ENCODE assay signal across 10 cellular contexts in genomic region chr1:94783342-94784264, GRCh38. TPM values are rescaled to one million over a fixed set of nuclear protein-coding genes. Genes with fewer than 3 reads are reported as not detected.
A peak's percentile ranks its signal among the peaks of the same experiment; 100 is the strongest.
DNase-seq lines count a peak whose midpoint lies in the region; ATAC-seq, FAIRE-seq and TF ChIP-seq lines count a peak whose summit lies in the region.
"Had no signal": no experiment of that assay in that cellular context is flagged by ENCODE, and none has a peak within 500 bp of the region (broad histone marks: within the 10 kb centered on the region; RNA-seq: fewer than 3 reads in every experiment).

No MANE protein-coding gene starts in this region.

- H3K27me3 Mint-ChIP-seq in activated CD8-positive, alpha-beta memory T cell treated with anti-CD3 and anti-CD28 coated beads, Interleukin-2, amount 10 ng/mL, durations not matched to agents 7 days and 5 days, result peaks cover 33% of the 10 kb centered on the region

- no peak overlapping the region for H3K9ac ChIP-seq in kidney (ENCODE audit: low read length in 2 of 2)

- ATAC-seq in GM21381 (IDR thresholded peaks at IDR 0.05; ENCODE audit: unreplicated experiment), result no peak
- no peak for ATAC-seq in activated CD8-positive, alpha-beta memory T cell treated with anti-CD3 and anti-CD28 coated beads, Interleukin-2, amount 10 ng/mL, durations not matched to agents 7 days and 5 days

- H3K36me3 ChIP-seq in brain microvascular endothelial cell (replicated peaks) (no peaks in the 10 kb centered on the region), kidney (ENCODE audit: control insufficient read depth in 1 of 2, insufficient read depth in 2 of 2, low read length in 2 of 2) (no peaks in the 10 kb centered on the region), BE2C (no peaks in the 10 kb centered on the region)

- no peak for FAIRE-seq in kidney (lab: Jason Lieb, UNC)
- FAIRE-seq: endometrium had no signal

- CTCF ChIA-PET in HEK293T (lab: Yijun Ruan, JAX), result no interaction called here
- CTCF ChIA-PET in activated CD8-positive, alpha-beta memory T cell treated with anti-CD3 and anti-CD28 coated beads, Interleukin-2, amount 10 ng/mL, durations not matched to agents 7 days and 5 days (lab: Charles Lee), result no interaction called here

- TF ChIP-seq CTCF in brain microvascular endothelial cell (IDR thresholded peaks at IDR 0.05; ENCODE audit: low read depth, low read length, missing control alignments) (no peak), kidney (IDR thresholded peaks at IDR 0.05; ENCODE audit: borderline replicate concordance, extremely low read depth, insufficient read depth) (no peak), BE2C (IDR thresholded peaks at IDR 0.05; ENCODE audit: low read depth, low read length) (no peak)

- no peaks in the 10 kb centered on the region for H3K4me1 Mint-ChIP-seq in activated CD8-positive, alpha-beta memory T cell treated with anti-CD3 and anti-CD28 coated beads, Interleukin-2, amount 10 ng/mL, durations not matched to agents 7 days and 5 days

- no peaks in the 10 kb centered on the region for H3K9me3 ChIP-seq in kidney (ENCODE audit: control insufficient read depth in 1 of 2, low read length in 2 of 2)
- no peaks in the 10 kb centered on the region for H3K9me3 ChIP-seq in BE2C

- POLR2A ChIA-PET in HEK293T (lab: Yijun Ruan, JAX), result no interaction called here

- no peaks in the 10 kb centered on the region for H3K36me3 Mint-ChIP-seq in activated CD8-positive, alpha-beta memory T cell treated with anti-CD3 and anti-CD28 coated beads, Interleukin-2, amount 10 ng/mL, durations not matched to agents 7 days and 5 days

- H3K4me1 ChIP-seq in kidney (ENCODE audit: control insufficient read depth in 1 of 2, insufficient read depth in 1 of 2, low read depth in 1 of 2, low read length in 2 of 2), result peaks cover 0 to 6% of the 10 kb centered on the region in 2 donors
- H3K4me1 ChIP-seq in BE2C, result no peaks in the 10 kb centered on the region

- in situ Hi-C loops in brain microvascular endothelial cell (cut with HindIII; ENCODE audit: low pct_ligation_motif_present, low sequenced_read_pairs), result loop anchor here (25.0 kb wide), 1 partner anchor 246 kb away; the partner anchor contains the start of gene F3

- intact Hi-C loops in kidney (cut with DNase I), result no loop called here

- peak overlapping the region; percentile 85 for H3K27ac ChIP-seq in brain microvascular endothelial cell
- peak overlapping the region; percentile 43 to 60 for H3K27ac ChIP-seq in kidney (ENCODE audit: low read depth in 2 of 2, low read length in 2 of 2)

- H3K4me3 ChIP-seq in brain microvascular endothelial cell (ENCODE audit: low read depth, low read length) (no peak overlapping the region), kidney (ENCODE audit: low read length in 2 of 2) (no peak overlapping the region), BE2C (ENCODE audit: low read depth, low read length) (no peak overlapping the region)

- no peaks in the 10 kb centered on the region for H3K27me3 ChIP-seq in brain microvascular endothelial cell (replicated peaks)
- no peaks in the 10 kb centered on the region for H3K27me3 ChIP-seq in BE2C

- H3K27ac Mint-ChIP-seq in activated CD8-positive, alpha-beta memory T cell treated with anti-CD3 and anti-CD28 coated beads, Interleukin-2, amount 10 ng/mL, durations not matched to agents 7 days and 5 days, result no peak overlapping the region
- H3K27ac Mint-ChIP-seq: T-helper 1 cell treated with Interleukin-12 subunit alpha and Interleukin-12 subunit beta and Interleukin-4 antibody, amounts not matched to agents 30 μg/mL and 1 μg/mL, for 36 hours had no signal

- DNase-seq in HEK293T (ENCODE audit: extremely low spot score) (peak; percentile 26), brain microvascular endothelial cell (peak; percentile 92), kidney (peak; percentile 92), smooth muscle cell of the brain vasculature (ENCODE audit: low read depth, low spot score) (peak; percentile 94), BE2C (no peak)
- no peak for DNase-seq in stimulated activated CD4-positive, alpha-beta T cell treated with anti-CD3 and anti-CD28 coated beads, Interleukin-2, amount 100 ng/mL, for 24 hours
- DNase-seq in activated CD8-positive, alpha-beta memory T cell treated with anti-CD3 and anti-CD28 coated beads, Interleukin-2, amount 10 ng/mL, durations not matched to agents 7 days and 5 days, result no peak

- H3K9me3 Mint-ChIP-seq in activated CD8-positive, alpha-beta memory T cell treated with anti-CD3 and anti-CD28 coated beads, Interleukin-2, amount 10 ng/mL, durations not matched to agents 7 days and 5 days (ENCODE audit: low read depth), result no peaks in the 10 kb centered on the region
- H3K9me3 Mint-ChIP-seq: T-helper 1 cell treated with Interleukin-12 subunit alpha and Interleukin-12 subunit beta and Interleukin-4 antibody, amounts not matched to agents 30 μg/mL and 1 μg/mL, for 36 hours had no signal

- no peak overlapping the region for H3K4me3 Mint-ChIP-seq in activated CD8-positive, alpha-beta memory T cell treated with anti-CD3 and anti-CD28 coated beads, Interleukin-2, amount 10 ng/mL, durations not matched to agents 7 days and 5 days
- H3K4me3 Mint-ChIP-seq: T-helper 1 cell treated with Interleukin-12 subunit alpha and Interleukin-12 subunit beta and Interleukin-4 antibody, amounts not matched to agents 30 μg/mL and 1 μg/mL, for 36 hours had no signal

TF ChIP-seq in HEK293T, 16 proteins besides CTCF, POLR2A, EP300 and RAD21:
- TF ChIP-seq PKNOX1 (IDR thresholded peaks at IDR 0.05) (peak; percentile 38; the same call in 1 of the 2 replicates), LEF1 (IDR thresholded peaks at IDR 0.05; ENCODE audit: borderline replicate concordance) (no peak)

RNA-seq across cellular contexts. Expression of gene SLC44A3, which starts 36.6 kb away (rescaled TPM):
- 49.6 TPM for total RNA-seq in kidney
- 35.2 TPM for polyA plus RNA-seq in kidney (ENCODE audit: insufficient read depth, low read depth, low replicate concordance)
- polyA plus RNA-seq in BE2C (2012; ENCODE audit: insufficient read depth, insufficient read length, low read depth), result not detected
- total RNA-seq in activated CD8-positive, alpha-beta memory T cell treated with anti-CD3 and anti-CD28 coated beads, Interleukin-2, amount 10 ng/mL, durations not matched to agents 7 days and 5 days, result not detected

Comparison
In these comparisons a context has a peak if more than half of its experiments do, and no peak if none do; other contexts are left out.
1. DNase-seq: peak in HEK293T (single experiment), brain microvascular endothelial cell (single experiment), kidney (single experiment) and smooth muscle cell of the brain vasculature (single experiment); none in stimulated activated CD4-positive, alpha-beta T cell treated with anti-CD3 and anti-CD28 coated beads, Interleukin-2, amount 100 ng/mL, for 24 hours (0 of 2), BE2C (single experiment) and activated CD8-positive, alpha-beta memory T cell treated with anti-CD3 and anti-CD28 coated beads, Interleukin-2, amount 10 ng/mL, durations not matched to agents 7 days and 5 days (single experiment).
2. RNA of gene SLC44A3, which starts 36.6 kb away (total RNA-seq): 49.6 TPM in kidney (single experiment); not detected in activated CD8-positive, alpha-beta memory T cell treated with anti-CD3 and anti-CD28 coated beads, Interleukin-2, amount 10 ng/mL, durations not matched to agents 7 days and 5 days; every median in the first group is over 10 times any median in the second.